Comparison of ENCODE assay signal across 8 cellular contexts in the genomic region with DNA sequence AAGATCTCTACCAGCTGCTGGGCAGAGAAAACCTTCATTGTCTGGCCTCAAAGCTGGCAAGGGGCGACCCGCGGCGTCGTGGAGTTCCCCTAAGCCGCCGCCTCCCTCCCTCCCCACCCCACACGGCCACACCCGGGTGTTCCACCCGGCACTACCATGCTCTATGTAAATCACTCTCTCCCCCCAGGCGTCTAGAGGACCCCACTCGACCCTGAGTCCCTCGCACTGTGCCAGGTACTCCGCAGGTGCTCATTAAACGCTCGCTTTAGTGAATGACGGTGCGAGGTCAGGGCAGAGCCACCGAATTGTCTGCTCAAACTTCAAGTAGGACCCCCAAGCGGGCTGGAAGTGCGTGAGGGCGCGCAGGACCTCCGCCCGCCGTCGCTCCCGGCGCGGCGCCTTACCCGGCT. TPM values are rescaled to one million over a fixed set of nuclear protein-coding genes. Genes with fewer than 3 reads are reported as not detected.
DNase-seq lines count a peak whose midpoint lies in the region; ATAC-seq and TF ChIP-seq lines count a peak whose summit lies in the region.

No MANE protein-coding gene starts in this region.

- peaks cover 2% of the 10 kb centered on the region for H3K27me3 Mint-ChIP-seq in activated CD4-positive, alpha-beta T cell treated with anti-CD3 and anti-CD28 coated beads, Interleukin-2, amount 10 ng/mL, durations not matched to agents 24 days and 14 days
- no peaks in the 10 kb centered on the region for H3K27me3 Mint-ChIP-seq in naive thymus-derived CD8-positive, alpha-beta T cell

- no peak for DNase-seq in BJ (ENCODE audit: low read depth)
- peak; percentile 80 for DNase-seq in activated CD4-positive, alpha-beta T cell treated with anti-CD3 and anti-CD28 coated beads, Interleukin-2, amount 10 ng/mL, durations not matched to agents 24 days and 14 days
- DNase-seq in effector CD4-positive, alpha-beta T cell: peak; percentile 42
- peak in 8 of 10 donors; percentile 26 to 75 (median 54) for DNase-seq in naive thymus-derived CD8-positive, alpha-beta T cell
- DNase-seq in amniotic stem cell (lab: John Stamatoyannopoulos, UW): no peak

- peak overlapping the region; percentile 96 for H3K27ac ChIP-seq in thymus (ENCODE audit: low read depth)

- TF ChIP-seq CTCF in BJ (IDR thresholded peaks at IDR 0.05; ENCODE audit: insufficient read depth, low read depth, low read length): no peak

- peaks cover 18% of the 10 kb centered on the region for H3K4me1 ChIP-seq in thymus (ENCODE audit: control insufficient read depth, insufficient read depth, low read length)

- H3K4me3 Mint-ChIP-seq in activated CD4-positive, alpha-beta T cell treated with anti-CD3 and anti-CD28 coated beads, Interleukin-2, amount 10 ng/mL, durations not matched to agents 24 days and 14 days: peak overlapping the region; percentile 83
- H3K4me3 Mint-ChIP-seq in naive thymus-derived CD8-positive, alpha-beta T cell: peak overlapping the region; percentile 88 to 97 (median 95)

- H3K27ac Mint-ChIP-seq in activated CD4-positive, alpha-beta T cell treated with anti-CD3 and anti-CD28 coated beads, Interleukin-2, amount 10 ng/mL, durations not matched to agents 24 days and 14 days: peak overlapping the region; percentile 94
- peak overlapping the region; percentile 39 to 97 (median 96) for H3K27ac Mint-ChIP-seq in naive thymus-derived CD8-positive, alpha-beta T cell

- H3K9me3 ChIP-seq in thymus (ENCODE audit: control insufficient read depth): no peaks in the 10 kb centered on the region

- H3K4me3 ChIP-seq in BJ (ENCODE audit: low read depth, low read length) (peak overlapping the region; percentile 73), thymus (ENCODE audit: low read length) (peak overlapping the region; percentile 93)

- CTCF ChIA-PET in BJ (lab: Yijun Ruan, JAX): no interaction called here

- H3K36me3 ChIP-seq in BJ (ENCODE audit: control insufficient read depth, insufficient read depth, low read length): no peaks in the 10 kb centered on the region
- H3K36me3 ChIP-seq in thymus (ENCODE audit: control insufficient read depth, insufficient read depth): peaks cover 4% of the 10 kb centered on the region

- intact Hi-C loops in activated CD4-positive, alpha-beta T cell treated with anti-CD3 and anti-CD28 coated beads, Interleukin-2, amount 10 ng/mL, durations not matched to agents 24 days and 14 days (cut with micrococcal nuclease): loop anchor here (1.0 to 5.0 kb wide), 7 partner anchors 113 to 830 kb away; partner anchors contain the start of genes MKRN1, RAB19 and UBN2

- POLR2A ChIA-PET in BJ (lab: Charles Lee): no interaction called here
- POLR2A ChIA-PET in naive thymus-derived CD8-positive, alpha-beta T cell (lab: Charles Lee): interaction anchor here (0.7 to 2.1 kb wide), 6 partner anchors 11 to 702 kb away, joined by 3 to 18 read pairs (median 4); partner anchors contain the start of genes KDM7A and LUC7L2

- ATAC-seq in GM19397 (IDR thresholded peaks at IDR 0.05; ENCODE audit: unreplicated experiment): peak; percentile 44
- peak; percentile 9 for ATAC-seq in HG03565 (IDR thresholded peaks at IDR 0.05; ENCODE audit: unreplicated experiment)
- peak; percentile 66 to 70 for ATAC-seq in naive thymus-derived CD8-positive, alpha-beta T cell

- peaks cover 35% of the 10 kb centered on the region for H3K36me3 Mint-ChIP-seq in activated CD4-positive, alpha-beta T cell treated with anti-CD3 and anti-CD28 coated beads, Interleukin-2, amount 10 ng/mL, durations not matched to agents 24 days and 14 days (ENCODE audit: low read depth)
- H3K36me3 Mint-ChIP-seq in naive thymus-derived CD8-positive, alpha-beta T cell: peaks cover 4 to 13% (median 11%) of the 10 kb centered on the region in 3 donors

- peaks cover 21% of the 10 kb centered on the region for H3K9me3 Mint-ChIP-seq in activated CD4-positive, alpha-beta T cell treated with anti-CD3 and anti-CD28 coated beads, Interleukin-2, amount 10 ng/mL, durations not matched to agents 24 days and 14 days
- H3K9me3 Mint-ChIP-seq in naive thymus-derived CD8-positive, alpha-beta T cell: peaks cover 5 to 17% (median 12%) of the 10 kb centered on the region in 9 donors

- H3K4me1 Mint-ChIP-seq in activated CD4-positive, alpha-beta T cell treated with anti-CD3 and anti-CD28 coated beads, Interleukin-2, amount 10 ng/mL, durations not matched to agents 24 days and 14 days: peaks cover 54% of the 10 kb centered on the region
- peaks cover 28 to 56% (median 51%) of the 10 kb centered on the region in 4 donors for H3K4me1 Mint-ChIP-seq in naive thymus-derived CD8-positive, alpha-beta T cell

- 7% methylated on average over 32 of the region's 32 CpGs for WGBS in thymus

- H3K27me3 ChIP-seq in BJ (ENCODE audit: control insufficient read depth, insufficient read depth, low read length) (no peaks in the 10 kb centered on the region), thymus (ENCODE audit: control insufficient read depth, insufficient read depth) (no peaks in the 10 kb centered on the region)

RNA-seq across cellular contexts. Expression of gene PARP12, which starts 0.6 kb away (rescaled TPM):
- 15.8 and 21.2 TPM in 2 replicates for polyA plus RNA-seq in BJ (2011; rRNA removed)
- polyA minus RNA-seq in BJ (2011; rRNA and poly(A)+ RNA removed): 16.7 and 17.4 TPM in 2 replicates
- total RNA-seq in activated CD4-positive, alpha-beta T cell treated with anti-CD3 and anti-CD28 coated beads, Interleukin-2, amount 10 ng/mL, durations not matched to agents 24 days and 14 days: 53.3 and 55.9 TPM in 2 replicates
- total RNA-seq in naive thymus-derived CD8-positive, alpha-beta T cell: 100 to 1,000 TPM; 105 to 106 TPM
- 10 to 100 TPM; 18.9 to 34.6 (median 28.1) TPM for polyA plus RNA-seq in naive thymus-derived CD8-positive, alpha-beta T cell
- polyA plus RNA-seq in thymus: 76.5 TPM

Comparison
In these comparisons a context has a peak if more than half of its experiments do, and no peak if none do; other contexts are left out.
1. DNase-seq: peak in activated CD4-positive, alpha-beta T cell treated with anti-CD3 and anti-CD28 coated beads, Interleukin-2, amount 10 ng/mL, durations not matched to agents 24 days and 14 days (single experiment), effector CD4-positive, alpha-beta T cell (single experiment) and naive thymus-derived CD8-positive, alpha-beta T cell (8 of 10); none in BJ (single experiment) and amniotic stem cell (single experiment).
2. ATAC-seq: peak in every context shown above with its lines; median percentile 68 in naive thymus-derived CD8-positive, alpha-beta T cell; 44 in GM19397; 9 in HG03565.